In genomic region chr2:44746367-44746766, GRCh38 we compare ENCODE assay signal across 29 cellular contexts.
"Had no signal": no experiment of that assay in that cellular context is flagged by ENCODE, and none has a peak within 500 bp of the region (broad histone marks: within the 10 kb centered on the region; RNA-seq: fewer than 3 reads in every experiment).

No MANE protein-coding gene starts in this region.

- H3K36me3 ChIP-seq: esophagus muscularis mucosa, heart left ventricle, left lung, ovary, upper lobe of left lung had no signal

- H3K9me3 Mint-ChIP-seq: mesothelial cell of epicardium; naive thymus-derived CD4-positive, alpha-beta T cell; nephron; stimulated activated memory B cell treated with anti-CD40 and anti-IgM and Interleukin-4, amounts not matched to agents 10 μg/mL and 1 μg/mL and 100 μg/mL, for 72 hours had no signal

- H3K4me1 Mint-ChIP-seq: stimulated activated memory B cell treated with anti-CD40 and anti-IgM and Interleukin-4, amounts not matched to agents 10 μg/mL and 1 μg/mL and 100 μg/mL, for 72 hours had no signal

- H2AFZ ChIP-seq: hepatocyte had no signal

- H3K27ac Mint-ChIP-seq: mesothelial cell of epicardium; naive thymus-derived CD4-positive, alpha-beta T cell; nephron; stimulated activated memory B cell treated with anti-CD40 and anti-IgM and Interleukin-4, amounts not matched to agents 10 μg/mL and 1 μg/mL and 100 μg/mL, for 72 hours had no signal

- H3K27ac ChIP-seq: coronary artery, esophagus muscularis mucosa, foreskin keratinocyte, gastroesophageal sphincter, heart left ventricle, hepatocyte, left lung, ovary, psoas muscle, skin epidermis, spleen, testis, tibial nerve, upper lobe of left lung had no signal

- DNase-seq: dermis blood vessel endothelial cell; effector memory CD4-positive, alpha-beta T cell; foreskin keratinocyte; heart left ventricle; left cardiac atrium; left lung; mesenchymal stem cell; mucosa of descending colon; naive thymus-derived CD4-positive, alpha-beta T cell; occipital lobe; ovary; posterior cingulate gyrus; psoas muscle; right cardiac atrium; spleen; stimulated activated CD4-positive, alpha-beta T cell treated with anti-CD3 and anti-CD28 coated beads, Interleukin-4, amount 100 ng/mL, for 4 hours; stimulated activated naive CD8-positive, alpha-beta T cell treated with anti-CD3 and anti-CD28 coated beads, Interleukin-15, Interleukin-2, amounts not matched to agents 100 U/mL and 50 U/mL, for 24 hours; substantia nigra; testis; upper lobe of left lung had no signal

- H3K27me3 Mint-ChIP-seq: naive thymus-derived CD4-positive, alpha-beta T cell; stimulated activated memory B cell treated with anti-CD40 and anti-IgM and Interleukin-4, amounts not matched to agents 10 μg/mL and 1 μg/mL and 100 μg/mL, for 72 hours had no signal

- H3K4me2 ChIP-seq: hepatocyte had no signal

- H3K27me3 ChIP-seq: esophagus muscularis mucosa, foreskin keratinocyte, gastroesophageal sphincter, heart left ventricle, hepatocyte, left lung, ovary, spleen, testis, tibial nerve, upper lobe of left lung had no signal

- H3K9me3 ChIP-seq: esophagus muscularis mucosa, gastroesophageal sphincter, heart left ventricle, left lung, mucosa of descending colon, ovary, psoas muscle, spleen, testis, tibial nerve, upper lobe of left lung had no signal

- H3K79me2 ChIP-seq: hepatocyte had no signal

- ATAC-seq: foreskin keratinocyte; gastroesophageal sphincter; left cardiac atrium; left lung; mucosa of descending colon; naive thymus-derived CD4-positive, alpha-beta T cell; right cardiac atrium; stimulated activated memory B cell treated with anti-CD40 and anti-IgM and Interleukin-4, amounts not matched to agents 10 μg/mL and 1 μg/mL and 100 μg/mL, for 72 hours; stimulated activated naive CD8-positive, alpha-beta T cell treated with anti-CD3 and anti-CD28 coated beads, Interleukin-15, Interleukin-2, amounts not matched to agents 100 U/mL and 50 U/mL, for 24 hours had no signal

- H3K4me3 Mint-ChIP-seq: mesothelial cell of epicardium; naive thymus-derived CD4-positive, alpha-beta T cell; nephron; stimulated activated memory B cell treated with anti-CD40 and anti-IgM and Interleukin-4, amounts not matched to agents 10 μg/mL and 1 μg/mL and 100 μg/mL, for 72 hours had no signal

- H3K4me1 ChIP-seq: foreskin keratinocyte, left lung, spleen, testis, upper lobe of left lung had no signal

- H3K4me3 ChIP-seq: coronary artery, esophagus muscularis mucosa, gastroesophageal sphincter, heart left ventricle, hepatocyte, left lung, mucosa of descending colon, ovary, psoas muscle, skin epidermis, spleen, testis, tibial nerve, upper lobe of left lung had no signal

- H3K36me3 Mint-ChIP-seq: mesothelial cell of epicardium had no signal
